8 cellular contexts compared by ENCODE assay signal in the genomic region with DNA sequence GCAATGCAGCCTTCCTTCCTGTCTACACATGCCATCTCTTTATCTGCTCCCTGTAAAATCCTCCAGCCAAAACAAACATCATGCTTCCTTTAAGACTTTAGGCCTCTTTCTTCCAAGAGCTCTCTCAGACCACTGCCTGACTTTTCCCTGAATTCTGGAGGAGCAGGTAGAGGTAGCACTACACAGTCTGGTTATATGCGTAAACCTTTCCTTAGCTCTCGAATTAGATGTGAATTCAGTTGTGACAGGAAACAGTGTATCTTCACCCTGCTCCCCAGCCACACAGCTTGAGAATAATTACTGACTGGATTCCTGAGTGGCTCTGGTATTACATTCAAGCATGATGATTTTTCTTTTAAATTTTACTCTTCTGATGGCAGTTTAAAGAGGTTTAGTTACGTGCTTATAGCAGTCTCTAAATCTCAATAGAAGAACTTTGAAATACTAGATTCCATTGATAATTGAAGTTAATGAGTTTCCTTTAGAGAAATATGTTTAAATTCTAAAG.
A peak's percentile ranks its signal among the peaks of the same experiment; 100 is the strongest.
DNase-seq lines count a peak whose midpoint lies in the region; ATAC-seq, FAIRE-seq and TF ChIP-seq lines count a peak whose summit lies in the region.

No MANE protein-coding gene starts in this region.

- peak overlapping the region; percentile 48 for H3K27ac Mint-ChIP-seq in activated CD8-positive, alpha-beta memory T cell treated with anti-CD3 and anti-CD28 coated beads, Interleukin-2, amount 10 ng/mL, durations not matched to agents 7 days and 5 days

- H3K36me3 ChIP-seq in bronchial epithelial cell (ENCODE audit: control insufficient read depth, insufficient read depth, low read length) (no peaks in the 10 kb centered on the region), HepG2 (replicated peaks in 1 of 2; ENCODE audit: control insufficient read depth in 1 of 2, insufficient read depth in 2 of 2, low read length in 2 of 2) (peaks cover 11 to 49% of the 10 kb centered on the region in 2 experiments), upper lobe of left lung (no peaks in the 10 kb centered on the region)

- TF ChIP-seq RAD21 in HepG2 (CRISPR knock-in tag; IDR thresholded peaks at IDR 0.05) = no peak

- peak overlapping the region; percentile 9; the same call in 1 of the 2 replicates for H3K4me2 ChIP-seq in HepG2 (ENCODE audit: low read depth, low read length)

- peaks cover 100% of the 10 kb centered on the region for H3K4me1 ChIP-seq in HepG2 (ENCODE audit: insufficient read depth, low read length)
- peaks cover 94 to 98% (median 95%) of the 10 kb centered on the region in 4 donors for H3K4me1 ChIP-seq in upper lobe of left lung

- CTCF ChIA-PET in activated CD8-positive, alpha-beta memory T cell treated with anti-CD3 and anti-CD28 coated beads, Interleukin-2, amount 10 ng/mL, durations not matched to agents 7 days and 5 days (lab: Charles Lee) = interaction anchor here (1.2 to 3.2 kb wide), 2 partner anchors 32 to 104 kb away, joined by 4 to 11 read pairs; no protein-coding TSS in a partner anchor
- CTCF ChIA-PET in HepG2 (lab: Yijun Ruan, JAX; ENCODE audit: low intra/inter-chr PET ratio, low total read pairs) = no interaction called here

- intact Hi-C loops in HepG2 (cut with micrococcal nuclease; ENCODE audit: unreplicated experiment) = no loop called here

- H3K27ac ChIP-seq in HepG2 (ENCODE audit: extremely low read length, insufficient read depth, low read length) (peak overlapping the region; percentile 89), upper lobe of left lung (peak overlapping the region; percentile 70 to 84 (median 77))

- in situ Hi-C loops in HepG2 (cut with HindIII; ENCODE audit: extremely low pct_ligation_motif_present, low pct_unique_long_range_greater_than_20kb) = no loop called here

- H3K9me3 ChIP-seq in HepG2 (ENCODE audit: low read length) (no peaks in the 10 kb centered on the region), upper lobe of left lung (no peaks in the 10 kb centered on the region)

- TF ChIP-seq CTCF in bronchial epithelial cell (IDR thresholded peaks at IDR 0.05; ENCODE audit: insufficient read depth, low read length, severe bottlenecking) (no peak), HepG2 (CRISPR knock-in tag; IDR thresholded peaks at IDR 0.05) (no peak), upper lobe of left lung (IDR thresholded peaks at IDR 0.05) (no peak)

- H3K4me3 ChIP-seq in bronchial epithelial cell (ENCODE audit: low read depth, low read length) (no peak overlapping the region), HepG2 (replicated peaks in 1 of 3; ENCODE audit: insufficient read depth in 1 of 3, low read depth in 2 of 3, low read length in 3 of 3) (no peak overlapping the region), upper lobe of left lung (no peak overlapping the region)

- peaks cover 10% of the 10 kb centered on the region for H3K36me3 Mint-ChIP-seq in activated CD8-positive, alpha-beta memory T cell treated with anti-CD3 and anti-CD28 coated beads, Interleukin-2, amount 10 ng/mL, durations not matched to agents 7 days and 5 days

- DNase-seq in activated CD8-positive, alpha-beta memory T cell treated with anti-CD3 and anti-CD28 coated beads, Interleukin-2, amount 10 ng/mL, durations not matched to agents 7 days and 5 days = no peak
- no peak for DNase-seq in activated CD8-positive, alpha-beta memory T cell treated with anti-CD3 and anti-CD28 coated beads, Interleukin-2, amount 50 U/mL, for 4 hours
- DNase-seq in bronchial epithelial cell (ENCODE audit: low read depth) (peak; percentile 65), HepG2 (ENCODE audit: low spot score) (no peak), upper lobe of left lung (no peak), superior temporal gyrus (ENCODE audit: extremely low spot score) (no peak)
- no peak for DNase-seq in activated naive CD4-positive, alpha-beta T cell treated with anti-CD3 and anti-CD28 coated beads, Interleukin-2, amount 50 U/mL, for 16 hours

- H3K9ac ChIP-seq in HepG2 (ENCODE audit: insufficient read depth, low read depth, low read length) = no peak overlapping the region

- TF ChIP-seq EP300 in HepG2 (IDR thresholded peaks at IDR 0.05; ENCODE audit: low read depth in 2 of 2, low read length in 2 of 2) = no peak
- no peak for TF ChIP-seq EP300 in HepG2 (CRISPR knock-in tag; IDR thresholded peaks at IDR 0.05; ENCODE audit: borderline replicate concordance)
- no peak for TF ChIP-seq EP300 in upper lobe of left lung (IDR thresholded peaks at IDR 0.05)

- POLR2A ChIA-PET in HepG2 (lab: Yijun Ruan, JAX) = interaction anchor here (1.2 to 5.0 kb wide), 4 partner anchors 9 to 329 kb away, joined by 3 to 52 read pairs (median 20); partner anchors contain the start of gene FNDC3B

- peaks cover 84% of the 10 kb centered on the region for H3K4me1 Mint-ChIP-seq in activated CD8-positive, alpha-beta memory T cell treated with anti-CD3 and anti-CD28 coated beads, Interleukin-2, amount 10 ng/mL, durations not matched to agents 7 days and 5 days

- H3K27me3 Mint-ChIP-seq in activated CD8-positive, alpha-beta memory T cell treated with anti-CD3 and anti-CD28 coated beads, Interleukin-2, amount 10 ng/mL, durations not matched to agents 7 days and 5 days = no peaks in the 10 kb centered on the region

- no peaks in the 10 kb centered on the region for H3K27me3 ChIP-seq in bronchial epithelial cell (ENCODE audit: control insufficient read depth, insufficient read depth, low read length)
- no peaks in the 10 kb centered on the region for H3K27me3 ChIP-seq in HepG2 (ENCODE audit: control insufficient read depth in 1 of 2, insufficient read depth in 2 of 2, low read length in 2 of 2)
- H3K27me3 ChIP-seq in upper lobe of left lung = no peaks in the 10 kb centered on the region

- FAIRE-seq in bronchial epithelial cell (lab: Jason Lieb, UNC) (no peak), HepG2 (lab: Jason Lieb, UNC) (no peak)

- WGBS in HepG2 (ENCODE audit: low lambda C conversion rate) = 88% methylated on average over 3 of the region's 3 CpGs
- WGBS in upper lobe of left lung, 2 donors = 30 to 36% methylated on average over 3 of the region's 3 CpGs

- no peak for TF ChIP-seq POLR2A in HepG2 (IDR thresholded peaks at IDR 0.05; ENCODE audit: insufficient read depth in 1 of 2, low read depth in 2 of 2, low read length in 2 of 2)
- TF ChIP-seq POLR2A in upper lobe of left lung (IDR thresholded peaks at IDR 0.05) = no peak

- peaks cover 71% of the 10 kb centered on the region for H4K20me1 ChIP-seq in HepG2 (ENCODE audit: insufficient read depth, low read length)

- BruUV-seq in HepG2 (replicated peaks; lab: Mats Ljungman, UMichigan) = no TSS peak

- H3K9me3 Mint-ChIP-seq in activated CD8-positive, alpha-beta memory T cell treated with anti-CD3 and anti-CD28 coated beads, Interleukin-2, amount 10 ng/mL, durations not matched to agents 7 days and 5 days (ENCODE audit: low read depth) = no peaks in the 10 kb centered on the region

- peak; percentile 31 for ATAC-seq in activated CD8-positive, alpha-beta memory T cell treated with anti-CD3 and anti-CD28 coated beads, Interleukin-2, amount 10 ng/mL, durations not matched to agents 7 days and 5 days
- no peak for ATAC-seq in HepG2
- no peak for ATAC-seq in upper lobe of left lung (ENCODE audit: low FRiP score in 2 of 2)
- ATAC-seq in GM21723 (IDR thresholded peaks at IDR 0.05; ENCODE audit: unreplicated experiment) = no peak

- peaks cover 90% of the 10 kb centered on the region for H3K79me2 ChIP-seq in HepG2 (ENCODE audit: insufficient read depth, low read length)

- no peak overlapping the region for H2AFZ ChIP-seq in HepG2 (ENCODE audit: low read length)

- no peak overlapping the region for H3K4me3 Mint-ChIP-seq in activated CD8-positive, alpha-beta memory T cell treated with anti-CD3 and anti-CD28 coated beads, Interleukin-2, amount 10 ng/mL, durations not matched to agents 7 days and 5 days

TF ChIP-seq in HepG2, 621 proteins besides CTCF, POLR2A, EP300 and RAD21:
- 0 out of 2 replicates have a peak, but pooled peaks have one; percentile 75 for TF ChIP-seq SSRP1 (CRISPR knock-in tag; IDR thresholded peaks at IDR 0.05)
- 0 out of 2 replicates have a peak, but pooled peaks have one; percentile 2 for TF ChIP-seq ZNF775 (CRISPR knock-in tag; IDR thresholded peaks at IDR 0.05; ENCODE audit: borderline replicate concordance)
- no peak for TF ChIP-seq CBFB (CRISPR knock-in tag; IDR thresholded peaks at IDR 0.05)
- peak; percentile 7 for TF ChIP-seq TEAD3 (CRISPR knock-in tag; optimal IDR thresholded peaks at IDR 0.05; ENCODE audit: borderline replicate concordance)
- peak; percentile 33 for TF ChIP-seq AGO2 (optimal IDR thresholded peaks at IDR 0.05; ENCODE audit: low read depth, low read length)
- 0 out of 2 replicates have a peak, but pooled peaks have one; percentile 9 for TF ChIP-seq RXRB (CRISPR knock-in tag; IDR thresholded peaks at IDR 0.05; ENCODE audit: borderline replicate concordance)
- TF ChIP-seq RBM22 (optimal IDR thresholded peaks at IDR 0.05; ENCODE audit: low read length) = peak; percentile 98
- TF ChIP-seq, protein P1, sequence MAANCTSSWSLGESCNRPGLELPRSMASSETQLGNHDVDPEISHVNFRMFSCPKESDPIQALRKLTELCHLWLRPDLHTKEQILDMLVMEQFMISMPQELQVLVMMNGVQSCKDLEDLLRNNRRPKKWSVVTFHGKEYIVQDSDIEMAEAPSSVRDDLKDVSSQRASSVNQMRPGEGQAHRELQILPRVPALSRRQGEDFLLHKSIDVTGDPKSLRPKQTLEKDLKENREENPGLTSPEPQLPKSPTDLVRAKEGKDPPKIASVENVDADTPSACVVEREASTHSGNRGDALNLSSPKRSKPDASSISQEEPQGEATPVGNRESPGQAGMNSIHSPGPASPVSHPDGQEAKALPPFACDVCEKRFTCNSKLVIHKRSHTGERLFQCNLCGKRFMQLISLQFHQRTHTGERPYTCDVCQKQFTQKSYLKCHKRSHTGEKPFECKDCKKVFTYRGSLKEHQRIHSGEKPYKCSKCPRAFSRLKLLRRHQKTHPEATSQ (CRISPR knock-in tag; IDR thresholded peaks at IDR 0.05; ENCODE audit: borderline replicate concordance) = no peak
- TF ChIP-seq PAF1 (CRISPR knock-in tag; IDR thresholded peaks at IDR 0.05) = peak; percentile 40; the same call in 1 of the 2 replicates
